In genomic region chr11:120400564-120401364, GRCh38 we compare ENCODE assay signal across 9 cellular contexts.
DNase-seq lines count a peak whose midpoint lies in the region; ATAC-seq, FAIRE-seq and TF ChIP-seq lines count a peak whose summit lies in the region.
"Had no signal": no experiment of that assay in that cellular context is flagged by ENCODE, and none has a peak within 500 bp of the region (broad histone marks: within the 10 kb centered on the region; RNA-seq: fewer than 3 reads in every experiment).

No MANE protein-coding gene starts in this region.

- peak; percentile 88 for FAIRE-seq in keratinocyte (lab: Jason Lieb, UNC)

- peaks cover 4% of the 10 kb centered on the region for H3K9me1 ChIP-seq in keratinocyte (ENCODE audit: control insufficient read depth, extremely low read depth, insufficient read depth, low read length)

- H3K9me3 ChIP-seq in adrenal gland (replicated peaks in 1 of 3): no peaks in the 10 kb centered on the region
- H3K9me3 ChIP-seq in keratinocyte (ENCODE audit: control insufficient read depth, low read depth, low read length): no peaks in the 10 kb centered on the region
- H3K9me3 ChIP-seq in uterus: no peaks in the 10 kb centered on the region

- H3K27me3 ChIP-seq in adrenal gland (no peaks in the 10 kb centered on the region), keratinocyte (ENCODE audit: control insufficient read depth, extremely low read depth, insufficient read depth, low read length) (no peaks in the 10 kb centered on the region), uterus (no peaks in the 10 kb centered on the region)
- H3K27me3 ChIP-seq: BLaER1 had no signal

- H3K79me2 ChIP-seq in keratinocyte (ENCODE audit: control insufficient read depth, insufficient read depth, low read length): peaks cover 40% of the 10 kb centered on the region

- no peak overlapping the region for H2AFZ ChIP-seq in keratinocyte (ENCODE audit: control insufficient read depth, low read length)

- TF ChIP-seq POLR2A in adrenal gland (IDR thresholded peaks at IDR 0.05): peak in 1 of 2 donors; percentile 34
- no peak for TF ChIP-seq POLR2A in uterus (IDR thresholded peaks at IDR 0.05)

- TF ChIP-seq CTCF in adrenal gland (IDR thresholded peaks at IDR 0.05) (peak in 1 of 6 experiments; percentile 2), keratinocyte (optimal IDR thresholded peaks at IDR 0.05 in 1 of 3, IDR thresholded peaks at IDR 0.05 in 1 of 3, conservative IDR thresholded peaks at IDR 0.05 in 1 of 3; ENCODE audit: extremely low read depth in 1 of 3, insufficient read depth in 2 of 3, low read length in 3 of 3) (no peak), uterus (IDR thresholded peaks at IDR 0.05) (peak in 1 of 4 experiments; percentile 4)

- H3K4me2 ChIP-seq in keratinocyte (ENCODE audit: control insufficient read depth, extremely low read depth, insufficient read depth, low read depth, low read length): peak overlapping the region; percentile 91
- H3K4me2 ChIP-seq: BLaER1 had no signal

- DNase-seq in NCI-H82 (lab: John Stamatoyannopoulos, UW) (peak; percentile 11), NCI-H82 treated with DMSO at 0.1 percent for 48 hours (lab: John Stamatoyannopoulos, UW; ENCODE audit: unreplicated experiment) (no peak), adrenal gland (peak; percentile 36 to 70 (median 61)), keratinocyte (ENCODE audit: low read depth, low spot score) (peak; percentile 62), uterus (peak in 1 of 2 donors; percentile 47), NCI-H146 treated with DMSO at 0.1 percent for 48 hours (lab: John Stamatoyannopoulos, UW; ENCODE audit: unreplicated experiment) (no peak), SKM-1 treated with dmso at 0.1 percent for 144 hours (lab: John Stamatoyannopoulos, UW; ENCODE audit: unreplicated experiment) (no peak)

- intact Hi-C loops in adrenal gland (cut with DNase I) (no loop called here), uterus (cut with DNase I; ENCODE audit: low total_unique reads) (no loop called here)

- WGBS in adrenal gland, 4 donors: 20 to 34% (median 29%) methylated on average over 7 of the region's 7 CpGs

- peaks cover 2% of the 10 kb centered on the region for H4K20me1 ChIP-seq in keratinocyte (ENCODE audit: control insufficient read depth, extremely low read depth, insufficient read depth, low read length)

- no peak for ATAC-seq in HG03460 (IDR thresholded peaks at IDR 0.05; ENCODE audit: unreplicated experiment)

- H3K4me3 ChIP-seq in adrenal gland (peak overlapping the region in 1 of 4 donors; percentile 8), keratinocyte (ENCODE audit: control insufficient read depth in 2 of 3, extremely low read depth in 1 of 3, insufficient read depth in 2 of 3, low read depth in 1 of 3, low read length in 3 of 3) (peak overlapping the region; percentile 21 to 64 (median 60)), uterus (peak overlapping the region in 1 of 2 donors; percentile 1)
- H3K4me3 ChIP-seq: BLaER1 had no signal

- dilution Hi-C loops in keratinocyte (cut with MboI; ENCODE audit: extremely low pct_ligation_motif_present, low sequenced_read_pairs): no loop called here

- peak overlapping the region in 3 of 5 donors; percentile 46 to 49 (median 49) for H3K27ac ChIP-seq in adrenal gland
- H3K27ac ChIP-seq in keratinocyte (ENCODE audit: control insufficient read depth, insufficient read depth, low read length): peak overlapping the region; percentile 80
- H3K27ac ChIP-seq in uterus: peak overlapping the region; percentile 18 to 28
- H3K27ac ChIP-seq: BLaER1 had no signal

- peak overlapping the region; percentile 75 for H3K9ac ChIP-seq in keratinocyte (ENCODE audit: control insufficient read depth, extremely low read depth, insufficient read depth, low read length)
- H3K9ac ChIP-seq: BLaER1 had no signal

- peaks cover 4 to 57% of the 10 kb centered on the region in 2 donors for H3K4me1 ChIP-seq in adrenal gland (replicated peaks in 1 of 2)
- peaks cover 37% of the 10 kb centered on the region for H3K4me1 ChIP-seq in keratinocyte (ENCODE audit: control insufficient read depth, extremely low read depth, insufficient read depth, low read length)
- no peaks in the 10 kb centered on the region for H3K4me1 ChIP-seq in uterus

- H3K36me3 ChIP-seq in adrenal gland (replicated peaks in 1 of 2) (no peaks in the 10 kb centered on the region), keratinocyte (ENCODE audit: control insufficient read depth in 2 of 2, extremely low read depth in 1 of 2, insufficient read depth in 2 of 2, low read length in 2 of 2) (no peaks in the 10 kb centered on the region), uterus (no peaks in the 10 kb centered on the region)
- H3K36me3 ChIP-seq: BLaER1 had no signal

Comparison
In these comparisons a context has a peak if more than half of its experiments do, and no peak if none do; other contexts are left out.
1. DNase-seq: peak in NCI-H82 (single experiment), adrenal gland (7 of 7) and keratinocyte (single experiment); none in NCI-H82 treated with DMSO at 0.1 percent for 48 hours (single experiment), NCI-H146 treated with DMSO at 0.1 percent for 48 hours (single experiment) and SKM-1 treated with dmso at 0.1 percent for 144 hours (single experiment).
2. H3K27ac ChIP-seq: peak in every context shown above with its lines; median percentile 80 in keratinocyte; 49 in adrenal gland; 23 in uterus.